ENCODE assay signal across 8 cellular contexts in the genomic region with DNA sequence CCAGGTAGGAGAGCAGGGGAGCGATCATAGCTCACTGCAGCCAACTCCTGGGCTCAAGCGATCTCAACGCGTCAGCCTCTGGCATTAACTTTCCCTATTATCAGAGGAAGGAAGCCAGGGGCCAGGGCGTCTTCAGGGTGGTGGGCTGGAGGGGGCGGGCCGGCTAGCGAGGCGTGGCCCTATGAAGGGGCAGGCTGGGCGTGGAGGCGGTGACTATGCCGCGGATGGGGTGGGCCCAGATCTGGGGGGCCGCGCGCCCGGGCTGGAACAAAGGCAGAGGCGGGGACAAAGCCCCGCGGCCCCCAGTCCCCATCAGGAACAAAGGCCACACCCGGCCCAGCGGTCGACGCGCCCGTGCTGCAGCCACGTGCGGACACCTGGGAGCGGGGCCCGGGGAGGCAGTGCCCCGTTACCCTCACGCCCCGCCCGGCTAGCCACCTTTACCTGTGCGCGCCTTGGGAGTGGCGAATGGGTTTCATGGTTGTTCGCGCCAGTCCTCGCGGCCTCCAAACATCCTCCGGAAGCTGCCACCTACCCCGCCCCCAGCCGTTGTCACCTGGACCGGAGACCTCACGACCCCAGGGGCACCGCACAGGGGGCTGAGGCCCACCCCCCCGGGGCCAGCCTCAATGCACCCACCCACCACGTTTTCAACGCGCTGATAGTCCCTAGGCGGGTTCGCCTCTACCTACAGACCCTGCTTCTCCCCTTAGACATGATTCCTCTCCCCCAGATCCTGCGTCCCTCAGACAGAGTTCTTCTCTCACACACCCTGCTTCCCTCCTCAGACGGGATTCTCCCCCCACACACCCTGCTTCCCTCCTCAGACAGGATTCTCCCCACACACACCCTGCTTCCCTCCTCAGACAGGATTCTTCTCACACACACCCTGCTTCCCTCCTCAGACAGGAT. TPM values are rescaled to one million over a fixed set of nuclear protein-coding genes. Genes with fewer than 3 reads are reported as not detected.
DNase-seq lines count a peak whose midpoint lies in the region; ATAC-seq and TF ChIP-seq lines count a peak whose summit lies in the region.

No MANE protein-coding gene starts in this region.

- 2 to 3% methylated on average over 25 to 50 of the region's 55 CpGs for WGBS in testis, 2 donors

- ATAC-seq in CD8-positive, alpha-beta T cell, result peak; percentile 77
- peak; percentile 90 for ATAC-seq in left lung

- H3K27me3 Mint-ChIP-seq in CD8-positive, alpha-beta T cell (ENCODE audit: low read depth), result peaks cover 13% of the 10 kb centered on the region

- peak overlapping the region; percentile 50 for H3K4me3 ChIP-seq in CD8-positive, alpha-beta T cell (ENCODE audit: low read depth, low read length)
- peak overlapping the region; percentile 24 for H3K4me3 ChIP-seq in astrocyte of the cerebellum (ENCODE audit: low read depth, low read length)
- H3K4me3 ChIP-seq in left lung, result peak overlapping the region; percentile 24 to 35
- peak overlapping the region; percentile 4 to 29 for H3K4me3 ChIP-seq in testis

- H3K27ac ChIP-seq in CD8-positive, alpha-beta T cell (ENCODE audit: low read depth, low read length), result no peak overlapping the region
- H3K27ac ChIP-seq in left lung, result peak overlapping the region in 1 of 2 donors; percentile 33
- H3K27ac ChIP-seq in testis, result no peak overlapping the region

- CTCF ChIA-PET in CD8-positive, alpha-beta T cell (lab: Charles Lee), result no interaction called here

- no peak for TF ChIP-seq POLR2A in testis (IDR thresholded peaks at IDR 0.05)

- POLR2A ChIA-PET in CD8-positive, alpha-beta T cell (lab: Charles Lee), result interaction anchor here (1.0 to 1.9 kb wide), 3 partner anchors 17 to 36 kb away, joined by 4 to 6 read pairs (median 6); a partner anchor contains a TSS

- no peaks in the 10 kb centered on the region for H3K27me3 ChIP-seq in CD8-positive, alpha-beta T cell (ENCODE audit: insufficient read depth, low read length)
- H3K27me3 ChIP-seq in left lung, result peaks cover 6 to 19% of the 10 kb centered on the region in 2 donors
- no peaks in the 10 kb centered on the region for H3K27me3 ChIP-seq in testis

- no peaks in the 10 kb centered on the region for H3K36me3 ChIP-seq in CD8-positive, alpha-beta T cell (ENCODE audit: insufficient read depth, low read length)
- H3K36me3 ChIP-seq in left lung, result no peaks in the 10 kb centered on the region
- no peaks in the 10 kb centered on the region for H3K36me3 ChIP-seq in testis (ENCODE audit: low read depth, missing control alignments)

- no peak for TF ChIP-seq CTCF in CD8-positive, alpha-beta T cell (IDR thresholded peaks at IDR 0.05)
- no peak for TF ChIP-seq CTCF in astrocyte of the cerebellum (IDR thresholded peaks at IDR 0.05; ENCODE audit: low read depth, low read length, missing control alignments)
- no peak for TF ChIP-seq CTCF in left lung (IDR thresholded peaks at IDR 0.05)
- TF ChIP-seq CTCF in testis (IDR thresholded peaks at IDR 0.05), result no peak

- in situ Hi-C loops in astrocyte of the cerebellum (cut with HindIII; ENCODE audit: low sequenced_read_pairs), result no loop called here

- H3K9me3 ChIP-seq in CD8-positive, alpha-beta T cell (ENCODE audit: low read length), result no peaks in the 10 kb centered on the region
- H3K9me3 ChIP-seq in left lung (no peaks in the 10 kb centered on the region), testis (no peaks in the 10 kb centered on the region)

- peak in 5 of 7 experiments; percentile 24 to 74 (median 48) for DNase-seq in CD8-positive, alpha-beta T cell
- DNase-seq in NCI-H2171 treated with DMSO at 0.1 percent for 48 hours (lab: John Stamatoyannopoulos, UW), result peak; percentile 81
- no peak for DNase-seq in astrocyte of the cerebellum (ENCODE audit: low read depth)
- DNase-seq in left lung, result no peak
- no peak for DNase-seq in testis
- no peak for DNase-seq in NCI-H128 (lab: John Stamatoyannopoulos, UW; ENCODE audit: unreplicated experiment)
- DNase-seq in hippocampal formation (lab: John Stamatoyannopoulos, UW), result no peak
- DNase-seq in HK-2 (ENCODE audit: unreplicated experiment), result no peak

- intact Hi-C loops in CD8-positive, alpha-beta T cell (cut with DNase I, micrococcal nuclease), result no loop called here
- intact Hi-C loops in left lung (cut with DNase I), result no loop called here
- intact Hi-C loops in testis (cut with DNase I; ENCODE audit: low total_unique reads), result no loop called here

- peaks cover 13% of the 10 kb centered on the region for H3K4me1 ChIP-seq in CD8-positive, alpha-beta T cell (ENCODE audit: insufficient read depth, low read length)
- H3K4me1 ChIP-seq in left lung (peaks cover 9 to 19% of the 10 kb centered on the region in 2 donors), testis (peaks cover 3% of the 10 kb centered on the region)

- peaks cover 8% of the 10 kb centered on the region for H3K4me1 Mint-ChIP-seq in CD8-positive, alpha-beta T cell (ENCODE audit: low read depth)

- no peaks in the 10 kb centered on the region for H3K9me3 Mint-ChIP-seq in CD8-positive, alpha-beta T cell

- peak overlapping the region; percentile 66 for H3K27ac Mint-ChIP-seq in CD8-positive, alpha-beta T cell

- H3K36me3 Mint-ChIP-seq in CD8-positive, alpha-beta T cell, result no peaks in the 10 kb centered on the region

- H3K4me3 Mint-ChIP-seq in CD8-positive, alpha-beta T cell, result peak overlapping the region; percentile 74

RNA-seq across cellular contexts. Expression of a gene that starts 5.4 kb away (rescaled TPM):
- total RNA-seq in CD8-positive, alpha-beta T cell, result 100 to 1,000 TPM; 525 to 549 TPM
- 100 to 1,000 TPM; 231 to 261 TPM for total RNA-seq in left lung
- 100 to 1,000 TPM; 415 to 521 TPM for total RNA-seq in testis
- 694 TPM for polyA plus RNA-seq in testis (ENCODE audit: insufficient read depth, low read depth, low replicate concordance)

RNA-seq across cellular contexts. Expression of a gene that starts 16.4 kb away (rescaled TPM):
- 10 to 100 TPM; 41.5 to 51.7 TPM for total RNA-seq in CD8-positive, alpha-beta T cell
- total RNA-seq in left lung (100 to 1,000 TPM; 107 to 120 TPM), testis (100 to 1,000 TPM; 115 to 126 TPM)
- polyA plus RNA-seq in testis (ENCODE audit: insufficient read depth, low read depth, low replicate concordance), result 155 TPM

RNA-seq across cellular contexts. Expression of a gene that starts 18.9 kb away (rescaled TPM):
- 1 to 10 TPM; 4.8 to 5.6 TPM for total RNA-seq in CD8-positive, alpha-beta T cell
- total RNA-seq in left lung (10 to 100 TPM; 12.7 to 17.7 TPM), testis (10 to 100 TPM; 14.0 to 15.1 TPM)
- 6.9 TPM for polyA plus RNA-seq in testis (ENCODE audit: insufficient read depth, low read depth, low replicate concordance)

RNA-seq across cellular contexts. Expression of a gene that starts 19.9 kb away (rescaled TPM):
- 10 to 100 TPM; 26.9 to 29.5 TPM for total RNA-seq in CD8-positive, alpha-beta T cell
- total RNA-seq in left lung (10 to 100 TPM; 54.9 to 83.4 TPM), testis (10 to 100 TPM; 65.0 to 65.2 TPM)
- 155 TPM for polyA plus RNA-seq in testis (ENCODE audit: insufficient read depth, low read depth, low replicate concordance)

RNA-seq across cellular contexts. Expression of a gene that starts 26.7 kb away (rescaled TPM):
- total RNA-seq in CD8-positive, alpha-beta T cell, result 1 to 10 TPM; 5.5 to 7.9 TPM
- total RNA-seq in left lung (10 to 100 TPM in 1 of 2 donors, 1 to 10 TPM in 1; 6.2 to 11.8 TPM), testis (10 to 100 TPM; 29.1 to 37.8 TPM)
- polyA plus RNA-seq in testis (ENCODE audit: insufficient read depth, low read depth, low replicate concordance), result 63.6 TPM

Comparison
In these comparisons a context has a peak if more than half of its experiments do, and no peak if none do; other contexts are left out.
1. DNase-seq: peak in CD8-positive, alpha-beta T cell (5 of 7) and NCI-H2171 treated with DMSO at 0.1 percent for 48 hours (single experiment); none in astrocyte of the cerebellum (single experiment), left lung (0 of 2), testis (single experiment), NCI-H128 (single experiment), hippocampal formation (0 of 2) and HK-2 (single experiment).
2. Peak in every context shown above with its lines, with median percentiles within 50 percentile points of each other: H3K4me3 ChIP-seq.